In genomic region chr9:100213730-100214477, GRCh38 we compare ENCODE assay signal across 18 cellular contexts.
DNase-seq lines count a peak whose midpoint lies in the region; ATAC-seq, FAIRE-seq and TF ChIP-seq lines count a peak whose summit lies in the region.
"Had no signal": no experiment of that assay in that cellular context is flagged by ENCODE, and none has a peak within 500 bp of the region (broad histone marks: within the 10 kb centered on the region; RNA-seq: fewer than 3 reads in every experiment).

No MANE protein-coding gene starts in this region.

- H3K27ac Mint-ChIP-seq in CD14-positive monocyte, result no peak overlapping the region
- H3K27ac Mint-ChIP-seq: activated CD8-positive, alpha-beta memory T cell treated with anti-CD3 and anti-CD28 coated beads, Interleukin-2, amount 10 ng/mL, durations not matched to agents 7 days and 5 days had no signal

- H2AK5ac ChIP-seq in IMR-90 (ENCODE audit: low read depth, low read length), result peak overlapping the region; percentile 35; the same call in 1 of the 2 replicates

- H2AFZ ChIP-seq in IMR-90 (replicated peaks; ENCODE audit: low read length, poor library complexity) (no peak overlapping the region), K562 (ENCODE audit: low read depth, low read length) (no peak overlapping the region)

- peak overlapping the region; percentile 55 for H2BK5ac ChIP-seq in IMR-90 (ENCODE audit: low read depth, low read length, poor library complexity, severe bottlenecking)

- POLR2A ChIA-PET in IMR-90 (lab: Charles Lee; ENCODE audit: unreplicated experiment), result no interaction called here
- POLR2A ChIA-PET in K562 (lab: Yijun Ruan, JAX), result no interaction called here

- H3K18ac ChIP-seq in IMR-90 (ENCODE audit: low read depth, low read length), result no peak overlapping the region; the same call in 1 of the 2 replicates

- H3K27ac ChIP-seq in IMR-90 (ENCODE audit: insufficient read depth, low read length) (0 out of 2 replicates have a peak overlapping the region, but pooled peaks have one; percentile 26), K562 (ENCODE audit: extremely low read depth, low read depth, low read length) (no peak overlapping the region)
- H3K27ac ChIP-seq: neutrophil had no signal

- H3K9ac ChIP-seq in IMR-90 (ENCODE audit: low read depth, low read length) (no peak overlapping the region), K562 (ENCODE audit: insufficient read depth in 1 of 2, low read depth in 2 of 2, low read length in 2 of 2) (no peak overlapping the region)

- TF ChIP-seq RAD21 in IMR-90 (IDR thresholded peaks at IDR 0.05; ENCODE audit: low read length) (no peak), K562 (CRISPR knock-in tag; conservative IDR thresholded peaks at IDR 0.05 in 1 of 2, IDR thresholded peaks at IDR 0.05 in 1 of 2) (no peak)

- H2BK120ac ChIP-seq in IMR-90 (ENCODE audit: low read depth, low read length), result 0 out of 2 replicates have a peak overlapping the region, but pooled peaks have one; percentile 35

- peaks cover 16% of the 10 kb centered on the region for H3K4me1 Mint-ChIP-seq in CD14-positive monocyte

- H3K79me1 ChIP-seq in IMR-90 (ENCODE audit: low read depth in 1 of 2, low read length in 2 of 2), result peaks cover 5 to 14% of the 10 kb centered on the region in 2 experiments; a peak in 3 of 4 replicates

- H3K27me3 ChIP-seq in IMR-90 (ENCODE audit: control insufficient read depth, insufficient read depth, low read length) (no peaks in the 10 kb centered on the region), K562 (ENCODE audit: control insufficient read depth in 2 of 2, insufficient read depth in 2 of 2, low read length in 2 of 2) (no peaks in the 10 kb centered on the region)
- H3K27me3 ChIP-seq: BE2C, neutrophil had no signal

- H3K9me1 ChIP-seq in IMR-90 (ENCODE audit: insufficient read depth, low read length) (peaks cover 7% of the 10 kb centered on the region), K562 (ENCODE audit: control insufficient read depth, insufficient read depth, low read length) (no peaks in the 10 kb centered on the region)

- no CpG with 5 or more reads among the region's 5 CpGs for WGBS in IMR-90 (ENCODE audit: extremely low coverage in 2 of 2, insufficient read length in 1 of 2), 2 experiments
- WGBS in K562 (ENCODE audit: insufficient coverage, low coverage, missing lambda C conversion rate), result 30% methylated on average over 5 of the region's 5 CpGs

- peak; percentile 58 for TF ChIP-seq EP300 in K562 (IDR thresholded peaks at IDR 0.05; ENCODE audit: low read length)

- CTCF ChIA-PET in IMR-90 (lab: Yijun Ruan, JAX) (no interaction called here), K562 (lab: Yijun Ruan, JAX; ENCODE audit: low intra/inter-chr PET ratio) (interaction anchor here (0.7 kb wide), 1 partner anchor 186 kb away, joined by 3 read pairs; no protein-coding TSS in a partner anchor)

- H3K27me3 Mint-ChIP-seq in CD14-positive monocyte (ENCODE audit: low read depth in 3 of 3), result no peaks in the 10 kb centered on the region
- H3K27me3 Mint-ChIP-seq: activated CD8-positive, alpha-beta memory T cell treated with anti-CD3 and anti-CD28 coated beads, Interleukin-2, amount 10 ng/mL, durations not matched to agents 7 days and 5 days had no signal

- H3K4me2 ChIP-seq in IMR-90 (ENCODE audit: low read depth, low read length), result no peak overlapping the region; the same call in 1 of the 2 replicates
- peak overlapping the region; percentile 19; the same call in 1 of the 2 replicates for H3K4me2 ChIP-seq in K562 (ENCODE audit: insufficient read depth, low read length)

- TF ChIP-seq CTCF in IMR-90 (conservative IDR thresholded peaks at IDR 0.05; ENCODE audit: low read depth, low read length) (no peak), K562 (IDR thresholded peaks at IDR 0.05 in 2 of 3, conservative IDR thresholded peaks at IDR 0.05 in 1 of 3; ENCODE audit: insufficient read depth in 2 of 3, low read depth in 1 of 3, low read length in 3 of 3) (no peak), CD14-positive monocyte (IDR thresholded peaks at IDR 0.05) (no peak)

- dilution Hi-C loops in IMR-90 (cut with HindIII; ENCODE audit: low sequenced_read_pairs, unreplicated experiment), result no loop called here

- BruUV-seq in IMR-90 (replicated peaks; lab: Mats Ljungman, UMichigan) (no TSS peak), K562 (replicated peaks; lab: Mats Ljungman, UMichigan) (no TSS peak)

- H3K79me2 ChIP-seq in K562 (ENCODE audit: control insufficient read depth, insufficient read depth, low read length), result no peaks in the 10 kb centered on the region

- H4K20me1 ChIP-seq in IMR-90 (ENCODE audit: insufficient read depth, low read length) (peaks cover 4% of the 10 kb centered on the region; the same call in 1 of the 2 replicates), K562 (replicated peaks; ENCODE audit: control insufficient read depth, insufficient read depth, low read length) (no peaks in the 10 kb centered on the region)

- FAIRE-seq in K562 (lab: Jason Lieb, UNC), result no peak

- H2BK20ac ChIP-seq in IMR-90 (ENCODE audit: low read depth, low read length), result no peak overlapping the region; the same call in 1 of the 2 replicates

- in situ Hi-C loops in IMR-90 (cut with MboI; ENCODE audit: low sequenced_read_pairs) (loop anchor here (25.0 kb wide), 2 partner anchors 402 to 952 kb away; partner anchors contain the start of gene NR4A3), K562 (cut with MboI) (loop anchor here (5.0 to 10.0 kb wide), 3 partner anchors 89 to 1029 kb away; no protein-coding TSS in a partner anchor)

- peaks cover 1% of the 10 kb centered on the region; the same call in 1 of the 2 replicates for H3K36me3 ChIP-seq in IMR-90 (ENCODE audit: control insufficient read depth, insufficient read depth, low read length)
- peaks cover 10% of the 10 kb centered on the region; the same call in 1 of the 3 replicates for H3K36me3 ChIP-seq in K562 (ENCODE audit: control insufficient read depth, insufficient read depth, low read length)
- H3K36me3 ChIP-seq: BE2C, neutrophil had no signal

- ATAC-seq in IMR-90 (ENCODE audit: low read depth), result peak; percentile 93
- ATAC-seq in K562, result no peak
- ATAC-seq in HG02759 (IDR thresholded peaks at IDR 0.05; ENCODE audit: unreplicated experiment), result no peak
- no peak for ATAC-seq in HG03135 (IDR thresholded peaks at IDR 0.05; ENCODE audit: unreplicated experiment)
- ATAC-seq in left colon, result no peak
- ATAC-seq: activated CD8-positive, alpha-beta memory T cell treated with anti-CD3 and anti-CD28 coated beads, Interleukin-2, amount 10 ng/mL, durations not matched to agents 7 days and 5 days had no signal

- H3K4me1 ChIP-seq in IMR-90 (ENCODE audit: control insufficient read depth, insufficient read depth, low read length) (peaks cover 3% of the 10 kb centered on the region; the same call in 1 of the 2 replicates), K562 (replicated peaks in 1 of 2; ENCODE audit: control insufficient read depth in 2 of 2, insufficient read depth in 2 of 2, low read length in 2 of 2) (peaks cover 0 to 16% of the 10 kb centered on the region in 2 experiments; a peak in 2 of 5 replicates)

- peak overlapping the region in 1 of 2 experiments; percentile 76; a peak in 2 of 4 replicates for H4K8ac ChIP-seq in IMR-90 (ENCODE audit: low read depth in 2 of 2, low read length in 2 of 2)

- H4K91ac ChIP-seq in IMR-90 (ENCODE audit: insufficient read depth, low read depth, low read length), result 0 out of 2 replicates have a peak overlapping the region, but pooled peaks have one; percentile 25

- H2BK15ac ChIP-seq in IMR-90 (ENCODE audit: low read depth, low read length), result 0 out of 3 replicates have a peak overlapping the region, but pooled peaks have one; percentile 64

- DNase-seq in AG08395 (ENCODE audit: low spot score) (peak; percentile 18), IMR-90 (peak; percentile 88), K562 (ENCODE audit: extremely low read depth in 1 of 4, low spot score in 3 of 4) (peak in 1 of 4 experiments; percentile 27), kidney glomerular epithelial cell (lab: John Stamatoyannopoulos, UW) (peak; percentile 82), CD14-positive monocyte (ENCODE audit: low spot score) (no peak), left colon (no peak)
- DNase-seq: activated CD4-positive, CD25-positive, alpha-beta regulatory T cell; activated CD8-positive, alpha-beta memory T cell treated with anti-CD3 and anti-CD28 coated beads, Interleukin-2, amount 10 ng/mL, durations not matched to agents 7 days and 5 days; activated naive CD4-positive, alpha-beta T cell treated with anti-CD3 and anti-CD28 coated beads, Interleukin-2, amount 50 U/mL, for 16 hours; BE2C; cerebellar nuclear complex; hypothalamus; NCI-H1105; SW 1271 had no signal

- intact Hi-C loops in IMR-90 (cut with micrococcal nuclease) (no loop called here), K562 (cut with micrococcal nuclease) (loop anchor here (10.0 kb wide), 2 partner anchors 61 to 1049 kb away; no protein-coding TSS in a partner anchor), CD14-positive monocyte (cut with micrococcal nuclease) (loop anchor here in 1 of 2 donors (10.0 kb wide), 1 partner anchor 189 kb away; no protein-coding TSS in a partner anchor), left colon (cut with DNase I, micrococcal nuclease) (loop anchor here in 1 of 2 donors (10.0 kb wide), 2 partner anchors 189 to 1029 kb away; no protein-coding TSS in a partner anchor)

- no peak overlapping the region for H4K5ac ChIP-seq in IMR-90 (ENCODE audit: low read depth, low read length)

- peak overlapping the region; percentile 71 for H3K4ac ChIP-seq in IMR-90 (ENCODE audit: low read depth, low read length)

- no peak overlapping the region for H3K56ac ChIP-seq in IMR-90 (ENCODE audit: extremely low read depth, insufficient read depth, low read length)

- H3K9me3 ChIP-seq in IMR-90 (ENCODE audit: control insufficient read depth, insufficient read depth, low read length) (no peaks in the 10 kb centered on the region), K562 (replicated peaks; ENCODE audit: control insufficient read depth, insufficient read depth, low read depth, low read length) (no peaks in the 10 kb centered on the region)
- H3K9me3 ChIP-seq: BE2C, neutrophil had no signal

- no peak overlapping the region for H2AK9ac ChIP-seq in IMR-90 (replicated peaks; ENCODE audit: low read depth, low read length, poor library complexity)

- H3K9me3 Mint-ChIP-seq in CD14-positive monocyte, result no peaks in the 10 kb centered on the region

- H3K4me3 ChIP-seq in IMR-90 (ENCODE audit: insufficient read depth, low read depth, low read length), result no peak overlapping the region
- H3K4me3 ChIP-seq in K562, result no peak overlapping the region
- H3K4me3 ChIP-seq: lung had no signal

- H3K36me3 Mint-ChIP-seq in CD14-positive monocyte, result peaks cover 0 to 7% of the 10 kb centered on the region in 2 donors

- TF ChIP-seq POLR2A in IMR-90 (IDR thresholded peaks at IDR 0.05; ENCODE audit: low read depth, low read length) (no peak), K562 (conservative IDR thresholded peaks at IDR 0.05) (no peak)

- peak overlapping the region; percentile 67; the same call in 1 of the 2 replicates for H3K23ac ChIP-seq in IMR-90 (ENCODE audit: low read depth, low read length)

- no peak overlapping the region for H3K4me3 Mint-ChIP-seq in CD14-positive monocyte
- H3K4me3 Mint-ChIP-seq: activated CD8-positive, alpha-beta memory T cell treated with anti-CD3 and anti-CD28 coated beads, Interleukin-2, amount 10 ng/mL, durations not matched to agents 7 days and 5 days had no signal

- H3K14ac ChIP-seq in IMR-90 (replicated peaks; ENCODE audit: low read depth, low read length), result peak overlapping the region; percentile 50; the same call in 1 of the 2 replicates

TF ChIP-seq in K562, 482 proteins besides CTCF, POLR2A, EP300 and RAD21 (continues in another document):
- TF ChIP-seq ATF1 (CRISPR knock-in tag; IDR thresholded peaks at IDR 0.05) (no peak), ATF1 (tag; IDR thresholded peaks at IDR 0.05) (no peak)

Comparison
In these comparisons a context has a peak if more than half of its experiments do, and no peak if none do; other contexts are left out.
1. DNase-seq: peak in AG08395 (single experiment), IMR-90 (single experiment) and kidney glomerular epithelial cell (single experiment); none in CD14-positive monocyte (single experiment) and left colon (0 of 2).